Comparison of ENCODE assay signal across 35 cellular contexts in genomic region chr18:78108587-78108986, GRCh38.
"Had no signal": no experiment of that assay in that cellular context is flagged by ENCODE, and none has a peak within 500 bp of the region (broad histone marks: within the 10 kb centered on the region; RNA-seq: fewer than 3 reads in every experiment).

No MANE protein-coding gene starts in this region.

- H3K9me3 ChIP-seq: MG63 had no signal

- H3K27ac ChIP-seq: KMS-11 had no signal

- H3K27me3 ChIP-seq: MG63 had no signal

- H3K4me3 ChIP-seq: MG63 had no signal

- DNase-seq: Karpas-422, Kasumi-1, KBM-7, KG1, MG63, MM.1S, MV-4-11, NCI-H1048, NCI-H1092, NCI-H1092 treated with DMSO at 0.1 percent for 48 hours, NCI-H1105, NCI-H1105 treated with DMSO at 0.1 percent for 48 hours, NCI-H1417, NCI-H1417 treated with DMSO at 0.1 percent for 48 hours, NCI-H1436, NCI-H1436 treated with DMSO at 0.1 percent for 48 hours, NCI-H146, NCI-H1694, NCI-H1694 treated with DMSO at 0.1 percent for 48 hours, NCI-H187 treated with DMSO at 0.1 percent for 48 hours, NCI-H1930, NCI-H2029, NCI-H2029 treated with DMSO at 0.1 percent for 48 hours, NCI-H2081, NCI-H2107, NCI-H2171, NCI-H2171 treated with DMSO at 0.1 percent for 48 hours, NCI-H2227 treated with DMSO at 0.1 percent for 48 hours, NCI-H226, NCI-H345, NCI-H446, NCI-H446 treated with DMSO at 0.1 percent for 48 hours, NCI-H510A, NCI-H510A treated with DMSO at 0.1 percent for 48 hours had no signal

- H3K36me3 ChIP-seq: MG63 had no signal
